In the genomic region with DNA sequence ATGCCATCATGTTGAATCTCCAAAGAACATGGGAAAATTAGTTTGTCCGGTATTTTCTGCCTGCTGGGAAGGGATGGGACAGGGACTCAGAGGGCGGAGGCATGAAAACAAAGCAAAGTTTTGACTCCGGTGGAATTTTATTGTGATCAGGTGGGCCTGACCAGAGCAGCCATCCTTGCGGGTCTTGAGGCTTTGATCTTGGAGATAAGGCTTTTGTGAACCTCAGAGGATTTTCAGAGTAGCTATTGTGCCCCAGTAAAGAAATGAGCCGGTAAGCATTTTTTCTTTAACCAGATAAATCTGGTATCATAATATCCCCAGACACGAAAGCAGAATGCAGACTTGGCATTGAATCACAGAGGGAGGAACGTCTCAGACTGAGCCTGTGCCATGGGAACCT, we compare ENCODE assay signal across 22 cellular contexts.
"Had no signal": no experiment of that assay in that cellular context is flagged by ENCODE, and none has a peak within 500 bp of the region (broad histone marks: within the 10 kb centered on the region; RNA-seq: fewer than 3 reads in every experiment).

No MANE protein-coding gene starts in this region.

- H3K4me1 ChIP-seq: colonic mucosa, lower lobe of right lung, prostate gland, sigmoid colon, vagina had no signal

- FAIRE-seq: frontal cortex, keratinocyte had no signal

- H3K27ac ChIP-seq: colonic mucosa, lower lobe of right lung, neural progenitor cell, prostate gland, right atrium auricular region, sigmoid colon, stomach, thyroid gland, vagina had no signal

- H3K27me3 Mint-ChIP-seq: naive B cell; natural killer cell treated with Interleukin-12 subunit alpha and Interleukin-12 subunit beta and Interleukin-15 and Interleukin-18, amount 100 ng/mL, for 72 hours had no signal

- H3K36me3 ChIP-seq: colonic mucosa, lower lobe of right lung, neural progenitor cell, prostate gland, right atrium auricular region, sigmoid colon, stomach, thyroid gland, vagina had no signal

- ATAC-seq: left ventricle myocardium superior; lower lobe of right lung; natural killer cell treated with Interleukin-12 subunit alpha and Interleukin-12 subunit beta and Interleukin-15 and Interleukin-18, amount 100 ng/mL, for 72 hours; stimulated activated effector memory CD8-positive, alpha-beta T cell treated with anti-CD3 and anti-CD28 coated beads, Interleukin-12 subunit alpha, Interleukin-12 subunit beta, amount 100 ng/mL, for 72 hours had no signal

- H3K9me3 Mint-ChIP-seq: naive B cell; natural killer cell treated with Interleukin-12 subunit alpha and Interleukin-12 subunit beta and Interleukin-15 and Interleukin-18, amount 100 ng/mL, for 72 hours; neural progenitor cell; stimulated activated effector memory CD8-positive, alpha-beta T cell treated with anti-CD3 and anti-CD28 coated beads, Interleukin-12 subunit alpha, Interleukin-12 subunit beta, amount 100 ng/mL, for 72 hours had no signal

- H3K4me2 ChIP-seq: neural progenitor cell had no signal

- DNase-seq: colonic mucosa; dermis blood vessel endothelial cell; effector memory CD4-positive, alpha-beta T cell; hypothalamus; left ventricle myocardium superior; lower lobe of right lung; naive B cell; sigmoid colon; stimulated activated CD4-positive, alpha-beta T cell treated with anti-CD3 and anti-CD28 coated beads, Interleukin-2, amount 100 ng/mL, for 24 hours; stimulated activated CD4-positive, alpha-beta T cell treated with anti-CD3 and anti-CD28 coated beads, Interleukin-4, amount 100 ng/mL, for 24 hours; stimulated activated naive CD4-positive, alpha-beta T cell treated with Interleukin-2 at 50 U/mL for 16 hours; stomach; thyroid gland; trophoblast cell had no signal

- H3K4me1 Mint-ChIP-seq: naive B cell had no signal

- H3K36me3 Mint-ChIP-seq: naive B cell; natural killer cell treated with Interleukin-12 subunit alpha and Interleukin-12 subunit beta and Interleukin-15 and Interleukin-18, amount 100 ng/mL, for 72 hours; stimulated activated effector memory CD8-positive, alpha-beta T cell treated with anti-CD3 and anti-CD28 coated beads, Interleukin-12 subunit alpha, Interleukin-12 subunit beta, amount 100 ng/mL, for 72 hours had no signal

- H3K27ac Mint-ChIP-seq: naive B cell; neural progenitor cell; stimulated activated effector memory CD8-positive, alpha-beta T cell treated with anti-CD3 and anti-CD28 coated beads, Interleukin-12 subunit alpha, Interleukin-12 subunit beta, amount 100 ng/mL, for 72 hours had no signal

- H3K4me3 ChIP-seq: colonic mucosa, lower lobe of right lung, neural progenitor cell, prostate gland, right atrium auricular region, sigmoid colon, stomach, thyroid gland, vagina had no signal

- H3K9me3 ChIP-seq: colonic mucosa, lower lobe of right lung, prostate gland, right atrium auricular region, sigmoid colon, stomach, thyroid gland, vagina had no signal

- H3K27me3 ChIP-seq: colonic mucosa, neural progenitor cell, right atrium auricular region, sigmoid colon, stomach, thyroid gland, vagina had no signal

- H3K4me3 Mint-ChIP-seq: naive B cell; natural killer cell treated with Interleukin-12 subunit alpha and Interleukin-12 subunit beta and Interleukin-15 and Interleukin-18, amount 100 ng/mL, for 72 hours; neural progenitor cell; stimulated activated effector memory CD8-positive, alpha-beta T cell treated with anti-CD3 and anti-CD28 coated beads, Interleukin-12 subunit alpha, Interleukin-12 subunit beta, amount 100 ng/mL, for 72 hours had no signal

- H2AFZ ChIP-seq: neural progenitor cell had no signal

- H3K9ac ChIP-seq: neural progenitor cell had no signal
